ENCODE assay signal across 16 cellular contexts in genomic region chr15:25930931-25931330, GRCh38.
"Had no signal": no experiment of that assay in that cellular context is flagged by ENCODE, and none has a peak within 500 bp of the region (broad histone marks: within the 10 kb centered on the region; RNA-seq: fewer than 3 reads in every experiment).

No MANE protein-coding gene starts in this region.

- H3K4me3 ChIP-seq: colonic mucosa, esophagus squamous epithelium, heart left ventricle, skin epidermis, stomach, thoracic aorta, transverse colon had no signal

- H3K27ac Mint-ChIP-seq: naive thymus-derived CD4-positive, alpha-beta T cell had no signal

- H3K4me3 Mint-ChIP-seq: naive thymus-derived CD4-positive, alpha-beta T cell had no signal

- H3K27ac ChIP-seq: colonic mucosa, esophagus squamous epithelium, heart left ventricle, skin epidermis, stomach, thoracic aorta, transverse colon had no signal

- H3K9me3 ChIP-seq: colonic mucosa, esophagus squamous epithelium, thoracic aorta had no signal

- DNase-seq: colonic mucosa; dermis blood vessel endothelial cell; esophagus squamous epithelium; heart left ventricle; hippocampal formation; left colon; naive thymus-derived CD4-positive, alpha-beta T cell; posterior cingulate gyrus; stimulated activated CD4-positive, alpha-beta T cell treated with anti-CD3 and anti-CD28 coated beads, Interleukin-2, amount 100 ng/mL, for 24 hours; stimulated activated naive CD4-positive, alpha-beta T cell; stomach; substantia nigra; transverse colon had no signal

- ATAC-seq: heart left ventricle; left colon; naive thymus-derived CD4-positive, alpha-beta T cell; sciatic nerve had no signal

- H3K4me1 ChIP-seq: colonic mucosa, transverse colon had no signal

- H3K36me3 ChIP-seq: colonic mucosa, esophagus squamous epithelium, heart left ventricle, stomach, thoracic aorta, transverse colon had no signal

- H3K27me3 ChIP-seq: colonic mucosa, heart left ventricle, stomach, transverse colon had no signal
